11 cellular contexts compared by ENCODE assay signal in the genomic region with DNA sequence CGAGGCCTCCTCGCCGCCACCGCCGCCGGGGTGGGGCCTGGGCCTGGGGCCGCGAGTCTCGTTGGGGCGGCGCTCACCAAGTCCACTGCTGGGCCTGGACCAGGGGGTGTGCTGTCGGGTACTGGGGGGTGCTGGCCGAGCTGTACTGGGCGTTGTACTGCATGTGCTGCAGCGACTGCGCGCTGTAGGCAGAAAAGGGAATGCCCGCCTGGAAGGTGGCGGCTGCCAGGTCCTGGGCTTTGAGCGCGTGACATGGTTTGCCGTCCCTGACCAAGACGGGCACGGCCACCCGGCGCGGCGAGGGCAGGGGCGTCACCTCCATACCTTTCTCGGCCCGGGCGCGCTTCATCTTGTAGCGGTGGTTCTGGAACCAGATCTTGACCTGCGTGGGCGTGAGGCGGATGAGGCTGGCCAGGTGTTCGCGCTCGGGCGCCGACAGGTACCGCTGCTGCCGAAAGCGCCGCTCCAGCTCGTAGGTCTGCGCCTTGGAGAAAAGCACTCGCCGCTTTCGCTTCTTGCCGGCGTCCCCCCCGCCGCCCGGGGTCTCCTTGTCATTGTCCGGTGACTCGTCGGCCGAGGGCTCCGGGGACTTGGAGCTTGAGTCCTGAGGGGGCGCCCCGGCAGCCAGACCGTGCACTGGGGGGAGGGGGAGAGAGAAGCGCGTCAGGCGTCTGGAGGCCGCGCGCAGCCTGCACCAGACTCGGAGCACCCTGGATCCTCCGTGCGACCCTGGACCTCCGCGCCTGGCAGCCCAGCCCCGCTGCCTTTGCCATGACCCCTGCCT. TPM values are rescaled to one million over a fixed set of nuclear protein-coding genes. Genes with fewer than 3 reads are reported as not detected.
DNase-seq lines count a peak whose midpoint lies in the region; ATAC-seq and TF ChIP-seq lines count a peak whose summit lies in the region.
"Had no signal": no experiment of that assay in that cellular context is flagged by ENCODE, and none has a peak within 500 bp of the region (broad histone marks: within the 10 kb centered on the region; RNA-seq: fewer than 3 reads in every experiment).

No MANE protein-coding gene starts in this region.

- peak overlapping the region; percentile 68 for H3K27ac Mint-ChIP-seq in type B pancreatic cell

- no peak for ATAC-seq in right cardiac atrium
- no peak for ATAC-seq in lower lobe of right lung

- peaks cover 4% of the 10 kb centered on the region for H3K4me1 Mint-ChIP-seq in type B pancreatic cell (ENCODE audit: unreplicated experiment)

- TF ChIP-seq CTCF in astrocyte of the spinal cord (IDR thresholded peaks at IDR 0.05; ENCODE audit: low read depth, low read length) (no peak), lower lobe of right lung (IDR thresholded peaks at IDR 0.05) (no peak), type B pancreatic cell (conservative IDR thresholded peaks at IDR 0.05) (no peak)

- H3K9me3 ChIP-seq in right cardiac atrium (ENCODE audit: control insufficient read depth, low read length) (no peaks in the 10 kb centered on the region), lower lobe of right lung (no peaks in the 10 kb centered on the region)

- H3K9me3 Mint-ChIP-seq in type B pancreatic cell: no peaks in the 10 kb centered on the region
- H3K9me3 Mint-ChIP-seq: IgD-negative memory B cell had no signal

- no peak for DNase-seq in right cardiac atrium
- DNase-seq in cardiac septum (ENCODE audit: low spot score): no peak
- no peak for DNase-seq in astrocyte of the spinal cord (ENCODE audit: low read depth, low spot score)
- DNase-seq in lower lobe of right lung: peak; percentile 45
- no peak for DNase-seq in type B pancreatic cell (ENCODE audit: extremely low spot score, unreplicated experiment)
- DNase-seq in NCI-H2196 treated with DMSO at 0.1 percent for 48 hours (lab: John Stamatoyannopoulos, UW; ENCODE audit: unreplicated experiment): no peak
- DNase-seq in central memory CD4-positive, alpha-beta T cell: no peak
- no peak for DNase-seq in DMS153 (lab: John Stamatoyannopoulos, UW)
- DNase-seq: DMS 273 treated with DMSO at 0.1 percent for 48 hours, OCI-M1 had no signal

- no peak overlapping the region for H3K27ac ChIP-seq in right cardiac atrium (ENCODE audit: low read length)
- no peak overlapping the region for H3K27ac ChIP-seq in lower lobe of right lung

- intact Hi-C loops in right cardiac atrium (cut with DNase I) (no loop called here), cardiac septum (cut with DNase I) (no loop called here), lower lobe of right lung (cut with DNase I) (no loop called here)

- H3K36me3 ChIP-seq in lower lobe of right lung: no peaks in the 10 kb centered on the region

- in situ Hi-C loops in astrocyte of the spinal cord (cut with HindIII; ENCODE audit: low sequenced_read_pairs): no loop called here

- peaks cover 96% of the 10 kb centered on the region for H3K27me3 Mint-ChIP-seq in type B pancreatic cell

- H3K36me3 Mint-ChIP-seq in type B pancreatic cell: no peaks in the 10 kb centered on the region
- H3K36me3 Mint-ChIP-seq: IgD-negative memory B cell had no signal

- H3K27me3 ChIP-seq in right cardiac atrium (ENCODE audit: control insufficient read depth, insufficient read depth) (no peaks in the 10 kb centered on the region), lower lobe of right lung (ENCODE audit: low read depth) (peaks cover 100% of the 10 kb centered on the region)

- 4% methylated on average over 76 of the region's 76 CpGs for WGBS in right cardiac atrium

- H3K4me1 ChIP-seq in right cardiac atrium (ENCODE audit: control insufficient read depth, insufficient read depth, low read length) (no peaks in the 10 kb centered on the region), lower lobe of right lung (peaks cover 52% of the 10 kb centered on the region)

- H3K4me3 ChIP-seq in right cardiac atrium (ENCODE audit: low read length) (peak overlapping the region; percentile 13), astrocyte of the spinal cord (ENCODE audit: low read depth, low read length) (peak overlapping the region; percentile 31), lower lobe of right lung (peak overlapping the region; percentile 39)

- peak overlapping the region; percentile 82 for H3K4me3 Mint-ChIP-seq in type B pancreatic cell

RNA-seq across cellular contexts. Expression of a gene that starts 1.8 kb away (rescaled TPM):
- not detected for total RNA-seq in right cardiac atrium
- not detected for polyA plus RNA-seq in right cardiac atrium
- 0.11 TPM for total RNA-seq in cardiac septum
- total RNA-seq in lower lobe of right lung: not detected
- total RNA-seq in type B pancreatic cell (ENCODE audit: low replicate concordance): 6.0 and 15.4 TPM in 2 replicates
- polyA plus RNA-seq: IgD-negative memory B cell had no signal
